Comparison of ENCODE assay signal across 19 cellular contexts in genomic region chr15:25838191-25838870, GRCh38. TPM values are rescaled to one million over a fixed set of nuclear protein-coding genes. Genes with fewer than 3 reads are reported as not detected.
A peak's percentile ranks its signal among the peaks of the same experiment; 100 is the strongest.
DNase-seq lines count a peak whose midpoint lies in the region; ATAC-seq and TF ChIP-seq lines count a peak whose summit lies in the region.
"Had no signal": no experiment of that assay in that cellular context is flagged by ENCODE, and none has a peak within 500 bp of the region (broad histone marks: within the 10 kb centered on the region; RNA-seq: fewer than 3 reads in every experiment).

No MANE protein-coding gene starts in this region.

- intact Hi-C loops in activated naive CD4-positive, alpha-beta T cell treated with anti-CD3 and anti-CD28 coated beads for 36 hours (cut with micrococcal nuclease), result loop anchor here (1.0 kb wide), 1 partner anchor 12 kb away; no protein-coding TSS in a partner anchor
- intact Hi-C loops in activated B cell treated with CpG ODN at 0.5 μM for 24 hours (cut with micrococcal nuclease), result loop anchor here (1.0 kb wide), 1 partner anchor 12 kb away; no protein-coding TSS in a partner anchor

- DNase-seq in activated naive CD4-positive, alpha-beta T cell treated with anti-CD3 and anti-CD28 coated beads for 36 hours, result peak; percentile 70
- no peak for DNase-seq in activated naive CD4-positive, alpha-beta T cell treated with anti-CD3 and anti-CD28 coated beads, Interleukin-2, amount 50 U/mL, for 16 hours
- DNase-seq in CD4-positive, CD25-positive, alpha-beta regulatory T cell, result no peak
- DNase-seq in activated B cell treated with CpG ODN at 0.5 μM for 24 hours (no peak), retina (peak; percentile 2), RPMI8226 (no peak), endodermal cell (no peak)
- DNase-seq: ACHN, DMS153, EL, GOT3, NCI-H1105, NCI-H187, NCI-H446, PC-9 had no signal

- H3K4me1 ChIP-seq in CD4-positive, CD25-positive, alpha-beta regulatory T cell (ENCODE audit: control insufficient read depth, insufficient read depth, low read length, poor library complexity, severe bottlenecking), result peaks cover 3% of the 10 kb centered on the region
- no peaks in the 10 kb centered on the region for H3K4me1 ChIP-seq in endodermal cell (ENCODE audit: control insufficient read depth, insufficient read depth, low read length)

- H3K27me3 ChIP-seq in CD4-positive, CD25-positive, alpha-beta regulatory T cell (ENCODE audit: control insufficient read depth, insufficient read depth, low read length), result no peaks in the 10 kb centered on the region
- no peaks in the 10 kb centered on the region for H3K27me3 ChIP-seq in endodermal cell (ENCODE audit: control insufficient read depth, insufficient read depth, low read length, poor library complexity, severe bottlenecking)

- H3K9ac ChIP-seq in endodermal cell (ENCODE audit: extremely low read depth, low read length, poor library complexity, severe bottlenecking), result no peak overlapping the region
- H3K9ac ChIP-seq: KMS-11 had no signal

- no peak overlapping the region for H3K4me3 Mint-ChIP-seq in activated naive CD4-positive, alpha-beta T cell treated with anti-CD3 and anti-CD28 coated beads for 36 hours
- no peak overlapping the region for H3K4me3 Mint-ChIP-seq in CD4-positive, CD25-positive, alpha-beta regulatory T cell
- H3K4me3 Mint-ChIP-seq in activated B cell treated with CpG ODN at 0.5 μM for 24 hours, result no peak overlapping the region
- no peak overlapping the region for H3K4me3 Mint-ChIP-seq in endodermal cell

- no peaks in the 10 kb centered on the region for H3K36me3 ChIP-seq in CD4-positive, CD25-positive, alpha-beta regulatory T cell (ENCODE audit: control insufficient read depth, insufficient read depth, low read length)
- no peaks in the 10 kb centered on the region for H3K36me3 ChIP-seq in endodermal cell (ENCODE audit: control insufficient read depth, insufficient read depth, low read length)

- no peaks in the 10 kb centered on the region for H3K9me3 Mint-ChIP-seq in activated naive CD4-positive, alpha-beta T cell treated with anti-CD3 and anti-CD28 coated beads for 36 hours
- peaks cover 0 to 3% (median 0%) of the 10 kb centered on the region in 7 donors for H3K9me3 Mint-ChIP-seq in CD4-positive, CD25-positive, alpha-beta regulatory T cell
- H3K9me3 Mint-ChIP-seq in activated B cell treated with CpG ODN at 0.5 μM for 24 hours (no peaks in the 10 kb centered on the region), endodermal cell (no peaks in the 10 kb centered on the region)

- POLR2A ChIA-PET in activated B cell treated with CpG ODN at 0.5 μM for 24 hours (lab: Charles Lee), result no interaction called here

- CTCF ChIA-PET in activated naive CD4-positive, alpha-beta T cell treated with anti-CD3 and anti-CD28 coated beads for 36 hours (lab: Charles Lee), result interaction anchor here (0.6 to 1.3 kb wide), 3 partner anchors 9 to 344 kb away, joined by 3 to 6 read pairs (median 4); no protein-coding TSS in a partner anchor
- CTCF ChIA-PET in activated B cell treated with CpG ODN at 0.5 μM for 24 hours (lab: Charles Lee), result no interaction called here

- H3K4me1 Mint-ChIP-seq in activated naive CD4-positive, alpha-beta T cell treated with anti-CD3 and anti-CD28 coated beads for 36 hours (ENCODE audit: low read depth), result peaks cover 61% of the 10 kb centered on the region
- H3K4me1 Mint-ChIP-seq in CD4-positive, CD25-positive, alpha-beta regulatory T cell, result peaks cover 0 to 52% (median 26%) of the 10 kb centered on the region in 4 donors
- H3K4me1 Mint-ChIP-seq in activated B cell treated with CpG ODN at 0.5 μM for 24 hours (peaks cover 10% of the 10 kb centered on the region), endodermal cell (no peaks in the 10 kb centered on the region)

- TF ChIP-seq CTCF in activated B cell treated with CpG ODN at 0.5 μM for 24 hours (IDR thresholded peaks at IDR 0.05) (no peak), endodermal cell (conservative IDR thresholded peaks at IDR 0.05) (no peak)

- H3K36me3 Mint-ChIP-seq in activated naive CD4-positive, alpha-beta T cell treated with anti-CD3 and anti-CD28 coated beads for 36 hours (ENCODE audit: low read depth), result peaks cover 13% of the 10 kb centered on the region
- peaks cover 5% of the 10 kb centered on the region for H3K36me3 Mint-ChIP-seq in CD4-positive, CD25-positive, alpha-beta regulatory T cell
- H3K36me3 Mint-ChIP-seq in activated B cell treated with CpG ODN at 0.5 μM for 24 hours (ENCODE audit: low read depth), result no peaks in the 10 kb centered on the region
- no peaks in the 10 kb centered on the region for H3K36me3 Mint-ChIP-seq in endodermal cell (ENCODE audit: low read depth)

- no peak overlapping the region for H3K4me3 ChIP-seq in CD4-positive, CD25-positive, alpha-beta regulatory T cell (ENCODE audit: low read depth, low read length)
- H3K4me3 ChIP-seq in endodermal cell (ENCODE audit: low read length), result no peak overlapping the region
- H3K4me3 ChIP-seq: PC-9 had no signal

- no peak overlapping the region for H3K27ac ChIP-seq in CD4-positive, CD25-positive, alpha-beta regulatory T cell (ENCODE audit: insufficient read depth, low read length, poor library complexity, severe bottlenecking)
- no peak overlapping the region for H3K27ac ChIP-seq in endodermal cell (ENCODE audit: low read depth, low read length)
- H3K27ac ChIP-seq: KMS-11, PC-9 had no signal

- peak overlapping the region; percentile 11 for H3K27ac Mint-ChIP-seq in activated naive CD4-positive, alpha-beta T cell treated with anti-CD3 and anti-CD28 coated beads for 36 hours
- peak overlapping the region in 2 of 3 donors; percentile 55 to 73 for H3K27ac Mint-ChIP-seq in CD4-positive, CD25-positive, alpha-beta regulatory T cell
- H3K27ac Mint-ChIP-seq in activated B cell treated with CpG ODN at 0.5 μM for 24 hours (no peak overlapping the region), endodermal cell (no peak overlapping the region)

- H3K9me3 ChIP-seq in CD4-positive, CD25-positive, alpha-beta regulatory T cell (ENCODE audit: control insufficient read depth in 2 of 2, low read length in 2 of 2), result no peaks in the 10 kb centered on the region
- H3K9me3 ChIP-seq in endodermal cell (ENCODE audit: control insufficient read depth, low read length), result no peaks in the 10 kb centered on the region

- no peaks in the 10 kb centered on the region for H3K27me3 Mint-ChIP-seq in activated naive CD4-positive, alpha-beta T cell treated with anti-CD3 and anti-CD28 coated beads for 36 hours (ENCODE audit: low read depth)
- no peaks in the 10 kb centered on the region for H3K27me3 Mint-ChIP-seq in CD4-positive, CD25-positive, alpha-beta regulatory T cell
- H3K27me3 Mint-ChIP-seq in activated B cell treated with CpG ODN at 0.5 μM for 24 hours (peaks cover 27% of the 10 kb centered on the region), endodermal cell (ENCODE audit: insufficient read depth) (peaks cover 15% of the 10 kb centered on the region)

- WGBS in endodermal cell (ENCODE audit: insufficient coverage in 1 of 2, insufficient read length in 1 of 2), 2 experiments, result 91 to 92% methylated on average over 8 of the region's 8 CpGs

- ATAC-seq in CD4-positive, CD25-positive, alpha-beta regulatory T cell (ENCODE audit: low read depth in 2 of 2), result no peak
- ATAC-seq in activated B cell treated with CpG ODN at 0.5 μM for 24 hours (ENCODE audit: low read depth) (peak; percentile 60), HG03108 (IDR thresholded peaks at IDR 0.05; ENCODE audit: unreplicated experiment) (no peak)
- ATAC-seq: Right ventricle myocardium inferior had no signal

RNA-seq across cellular contexts. Expression of gene ATP10A, which starts 24.8 kb away (rescaled TPM):
- total RNA-seq in activated naive CD4-positive, alpha-beta T cell treated with anti-CD3 and anti-CD28 coated beads for 36 hours, result 10 to 100 TPM; 11.9 to 13.0 TPM
- 16.1 TPM for total RNA-seq in CD4-positive, CD25-positive, alpha-beta regulatory T cell
- polyA plus RNA-seq in CD4-positive, CD25-positive, alpha-beta regulatory T cell, result 1 to 10 TPM; 2.8 to 5.6 (median 4.6) TPM
- total RNA-seq in activated B cell treated with CpG ODN at 0.5 μM for 24 hours (not detected in 2 replicates), endodermal cell (1 to 10 TPM in 1 of 2 donors, under 1 TPM in 1; 0.04 to 1.2 TPM)
- polyA plus RNA-seq in endodermal cell (2013, experiment 1 of 2), result 0.43 TPM
- 0.37 TPM for polyA plus RNA-seq in endodermal cell (2013, experiment 2 of 2)
- total RNA-seq: MCF 10A, PC-9 had no signal

Comparison
In these comparisons a context has a peak if more than half of its experiments do, and no peak if none do; other contexts are left out.
1. DNase-seq: peak in activated naive CD4-positive, alpha-beta T cell treated with anti-CD3 and anti-CD28 coated beads for 36 hours (single experiment) and retina (single experiment); none in activated naive CD4-positive, alpha-beta T cell treated with anti-CD3 and anti-CD28 coated beads, Interleukin-2, amount 50 U/mL, for 16 hours (single experiment), CD4-positive, CD25-positive, alpha-beta regulatory T cell (0 of 3), activated B cell treated with CpG ODN at 0.5 μM for 24 hours (single experiment), RPMI8226 (single experiment) and endodermal cell (single experiment).
2. H3K27ac Mint-ChIP-seq: peak in activated naive CD4-positive, alpha-beta T cell treated with anti-CD3 and anti-CD28 coated beads for 36 hours (single experiment) and CD4-positive, CD25-positive, alpha-beta regulatory T cell (2 of 3); none in activated B cell treated with CpG ODN at 0.5 μM for 24 hours (single experiment) and endodermal cell (single experiment).